In the genomic region with DNA sequence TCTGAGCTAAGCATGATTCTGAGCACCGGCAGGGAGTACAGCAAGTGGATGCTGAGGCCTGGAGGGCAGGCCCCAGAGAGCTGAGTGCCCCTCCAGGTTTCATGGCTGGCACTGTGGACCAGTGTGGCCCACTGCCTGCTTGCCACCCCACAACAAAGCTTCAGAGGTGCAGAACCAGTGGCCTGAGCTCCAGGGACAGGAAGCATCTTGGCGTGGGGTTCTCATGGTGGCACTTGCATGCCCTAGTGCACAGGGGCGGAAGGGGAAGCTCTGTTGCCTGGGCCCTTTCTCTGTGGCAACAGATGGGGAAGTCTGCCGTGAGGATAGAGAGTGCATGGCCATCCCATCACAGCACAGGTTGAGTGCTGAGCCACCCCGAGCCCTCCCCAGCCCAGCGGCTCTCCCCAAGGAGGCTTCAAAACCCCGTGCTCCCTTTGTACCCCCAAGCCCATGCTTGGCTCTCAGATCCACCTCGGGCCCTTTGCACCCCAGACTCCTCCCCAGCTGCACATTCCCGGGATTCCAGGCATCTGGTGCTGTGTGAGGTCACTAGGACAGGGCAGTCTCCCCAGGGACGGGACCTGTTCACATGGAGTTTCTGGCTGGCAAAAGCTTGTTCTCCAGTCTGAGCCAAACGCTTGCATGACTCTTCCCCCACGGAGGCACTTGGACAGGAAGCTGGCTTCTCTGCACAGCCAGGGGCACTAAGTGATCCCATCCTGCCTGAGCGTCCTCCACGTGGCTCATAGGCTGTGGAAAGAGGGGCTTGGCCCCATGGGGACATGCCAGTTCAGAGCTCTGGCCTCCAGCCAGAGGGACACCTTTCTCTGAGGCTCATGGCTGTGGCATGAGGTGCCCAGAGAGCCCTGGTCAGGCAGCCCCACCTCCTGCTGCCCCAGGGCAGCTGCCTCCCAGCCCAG, we compare ENCODE assay signal across 1 cellular context.
A peak's percentile ranks its signal among the peaks of the same experiment; 100 is the strongest.
TF ChIP-seq lines count a peak whose summit lies in the region.

No MANE protein-coding gene starts in this region.

TF ChIP-seq in HEK293, 187 proteins besides CTCF, POLR2A, EP300 and RAD21 (continued from another document):
- TF ChIP-seq ZNF623 (tag by site-specific recombination; IDR thresholded peaks at IDR 0.05) (no peak), SETDB1 (IDR thresholded peaks at IDR 0.05; ENCODE audit: insufficient read length, low read length) (no peak), ZNF629 (tag by site-specific recombination; IDR thresholded peaks at IDR 0.05) (peak; percentile 36; the same call in 1 of the 2 replicates), GLIS1 (tag by site-specific recombination; IDR thresholded peaks at IDR 0.05) (peak; percentile 76), ZNF214 (tag by site-specific recombination; IDR thresholded peaks at IDR 0.05; ENCODE audit: borderline replicate concordance) (no peak), ZNF146 (tag by site-specific recombination; IDR thresholded peaks at IDR 0.05) (no peak), ZNF2 (tag by site-specific recombination; IDR thresholded peaks at IDR 0.05) (no peak), ZNF433 (tag by site-specific recombination; IDR thresholded peaks at IDR 0.05; ENCODE audit: low read depth) (no peak), ZNF660 (tag by site-specific recombination; IDR thresholded peaks at IDR 0.05) (no peak), SP2 (tag by site-specific recombination; IDR thresholded peaks at IDR 0.05) (no peak), ZNF394 (tag by site-specific recombination; IDR thresholded peaks at IDR 0.05; ENCODE audit: borderline replicate concordance) (peak; percentile 28; the same call in 1 of the 2 replicates), ZBTB20 (tag by site-specific recombination; IDR thresholded peaks at IDR 0.05) (peak; percentile 24; the same call in 1 of the 2 replicates), GLI4 (tag by site-specific recombination; IDR thresholded peaks at IDR 0.05) (no peak), MEIS1 (CRISPR knock-in tag; IDR thresholded peaks at IDR 0.05; ENCODE audit: borderline replicate concordance) (no peak), ZBTB17 (tag by site-specific recombination; IDR thresholded peaks at IDR 0.05) (peak; percentile 51; the same call in 1 of the 2 replicates), ZBTB48 (tag by site-specific recombination; IDR thresholded peaks at IDR 0.05) (no peak), BCL11A (tag by site-specific recombination; IDR thresholded peaks at IDR 0.05; ENCODE audit: low read depth) (peak; percentile 50; the same call in 1 of the 2 replicates), KLF10 (tag by site-specific recombination; IDR thresholded peaks at IDR 0.05) (peak; percentile 44; the same call in 1 of the 2 replicates), ZNF133 (tag by site-specific recombination; IDR thresholded peaks at IDR 0.05) (no peak), BCL11B (tag by site-specific recombination; IDR thresholded peaks at IDR 0.05; ENCODE audit: low read depth) (peak; percentile 24; the same call in 1 of the 2 replicates)
- TF ChIP-seq, protein P1, sequence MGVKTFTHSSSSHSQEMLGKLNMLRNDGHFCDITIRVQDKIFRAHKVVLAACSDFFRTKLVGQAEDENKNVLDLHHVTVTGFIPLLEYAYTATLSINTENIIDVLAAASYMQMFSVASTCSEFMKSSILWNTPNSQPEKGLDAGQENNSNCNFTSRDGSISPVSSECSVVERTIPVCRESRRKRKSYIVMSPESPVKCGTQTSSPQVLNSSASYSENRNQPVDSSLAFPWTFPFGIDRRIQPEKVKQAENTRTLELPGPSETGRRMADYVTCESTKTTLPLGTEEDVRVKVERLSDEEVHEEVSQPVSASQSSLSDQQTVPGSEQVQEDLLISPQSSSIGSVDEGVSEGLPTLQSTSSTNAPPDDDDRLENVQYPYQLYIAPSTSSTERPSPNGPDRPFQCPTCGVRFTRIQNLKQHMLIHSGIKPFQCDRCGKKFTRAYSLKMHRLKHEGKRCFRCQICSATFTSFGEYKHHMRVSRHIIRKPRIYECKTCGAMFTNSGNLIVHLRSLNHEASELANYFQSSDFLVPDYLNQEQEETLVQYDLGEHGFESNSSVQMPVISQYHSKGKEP (tag by site-specific recombination; IDR thresholded peaks at IDR 0.05) = no peak
- TF ChIP-seq, protein P2, sequence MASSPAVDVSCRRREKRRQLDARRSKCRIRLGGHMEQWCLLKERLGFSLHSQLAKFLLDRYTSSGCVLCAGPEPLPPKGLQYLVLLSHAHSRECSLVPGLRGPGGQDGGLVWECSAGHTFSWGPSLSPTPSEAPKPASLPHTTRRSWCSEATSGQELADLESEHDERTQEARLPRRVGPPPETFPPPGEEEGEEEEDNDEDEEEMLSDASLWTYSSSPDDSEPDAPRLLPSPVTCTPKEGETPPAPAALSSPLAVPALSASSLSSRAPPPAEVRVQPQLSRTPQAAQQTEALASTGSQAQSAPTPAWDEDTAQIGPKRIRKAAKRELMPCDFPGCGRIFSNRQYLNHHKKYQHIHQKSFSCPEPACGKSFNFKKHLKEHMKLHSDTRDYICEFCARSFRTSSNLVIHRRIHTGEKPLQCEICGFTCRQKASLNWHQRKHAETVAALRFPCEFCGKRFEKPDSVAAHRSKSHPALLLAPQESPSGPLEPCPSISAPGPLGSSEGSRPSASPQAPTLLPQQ (tag by site-specific recombination; IDR thresholded peaks at IDR 0.05) = 0 out of 2 replicates have a peak, but pooled peaks have one; percentile 15
- TF ChIP-seq, protein P3, sequence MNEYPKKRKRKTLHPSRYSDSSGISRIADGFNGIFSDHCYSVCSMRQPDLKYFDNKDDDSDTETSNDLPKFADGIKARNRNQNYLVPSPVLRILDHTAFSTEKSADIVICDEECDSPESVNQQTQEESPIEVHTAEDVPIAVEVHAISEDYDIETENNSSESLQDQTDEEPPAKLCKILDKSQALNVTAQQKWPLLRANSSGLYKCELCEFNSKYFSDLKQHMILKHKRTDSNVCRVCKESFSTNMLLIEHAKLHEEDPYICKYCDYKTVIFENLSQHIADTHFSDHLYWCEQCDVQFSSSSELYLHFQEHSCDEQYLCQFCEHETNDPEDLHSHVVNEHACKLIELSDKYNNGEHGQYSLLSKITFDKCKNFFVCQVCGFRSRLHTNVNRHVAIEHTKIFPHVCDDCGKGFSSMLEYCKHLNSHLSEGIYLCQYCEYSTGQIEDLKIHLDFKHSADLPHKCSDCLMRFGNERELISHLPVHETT (tag by site-specific recombination; IDR thresholded peaks at IDR 0.05) = no peak
- TF ChIP-seq, protein P4, sequence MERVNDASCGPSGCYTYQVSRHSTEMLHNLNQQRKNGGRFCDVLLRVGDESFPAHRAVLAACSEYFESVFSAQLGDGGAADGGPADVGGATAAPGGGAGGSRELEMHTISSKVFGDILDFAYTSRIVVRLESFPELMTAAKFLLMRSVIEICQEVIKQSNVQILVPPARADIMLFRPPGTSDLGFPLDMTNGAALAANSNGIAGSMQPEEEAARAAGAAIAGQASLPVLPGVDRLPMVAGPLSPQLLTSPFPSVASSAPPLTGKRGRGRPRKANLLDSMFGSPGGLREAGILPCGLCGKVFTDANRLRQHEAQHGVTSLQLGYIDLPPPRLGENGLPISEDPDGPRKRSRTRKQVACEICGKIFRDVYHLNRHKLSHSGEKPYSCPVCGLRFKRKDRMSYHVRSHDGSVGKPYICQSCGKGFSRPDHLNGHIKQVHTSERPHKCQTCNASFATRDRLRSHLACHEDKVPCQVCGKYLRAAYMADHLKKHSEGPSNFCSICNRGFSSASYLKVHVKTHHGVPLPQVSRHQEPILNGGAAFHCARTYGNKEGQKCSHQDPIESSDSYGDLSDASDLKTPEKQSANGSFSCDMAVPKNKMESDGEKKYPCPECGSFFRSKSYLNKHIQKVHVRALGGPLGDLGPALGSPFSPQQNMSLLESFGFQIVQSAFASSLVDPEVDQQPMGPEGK (tag by site-specific recombination; IDR thresholded peaks at IDR 0.05) = peak; percentile 55; the same call in 1 of the 2 replicates
